1 cellular context compared by ENCODE assay signal in the genomic region with DNA sequence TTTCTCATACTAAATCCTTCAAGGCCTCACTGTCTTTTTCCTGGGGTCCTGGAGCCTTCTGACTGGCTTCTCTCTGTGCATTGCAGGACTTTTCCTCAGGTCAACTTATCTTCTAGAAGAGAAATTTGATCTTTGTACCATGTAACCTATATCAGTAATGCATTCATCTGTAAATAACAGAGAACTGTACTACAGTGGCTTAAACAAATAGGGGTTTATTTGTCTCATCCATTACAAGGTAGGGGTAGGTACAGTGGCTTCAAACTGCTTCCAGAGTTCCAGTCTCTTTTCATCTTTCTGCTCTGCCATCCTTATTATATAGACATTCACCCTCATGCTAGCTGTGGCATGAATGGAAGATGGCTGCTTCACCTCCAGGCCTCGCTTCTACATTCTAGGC.
TF ChIP-seq lines count a peak whose summit lies in the region.

No MANE protein-coding gene starts in this region.

TF ChIP-seq in HepG2, 621 proteins besides CTCF, POLR2A, EP300 and RAD21 (continued from another document and continues in another):
- TF ChIP-seq, protein P1, sequence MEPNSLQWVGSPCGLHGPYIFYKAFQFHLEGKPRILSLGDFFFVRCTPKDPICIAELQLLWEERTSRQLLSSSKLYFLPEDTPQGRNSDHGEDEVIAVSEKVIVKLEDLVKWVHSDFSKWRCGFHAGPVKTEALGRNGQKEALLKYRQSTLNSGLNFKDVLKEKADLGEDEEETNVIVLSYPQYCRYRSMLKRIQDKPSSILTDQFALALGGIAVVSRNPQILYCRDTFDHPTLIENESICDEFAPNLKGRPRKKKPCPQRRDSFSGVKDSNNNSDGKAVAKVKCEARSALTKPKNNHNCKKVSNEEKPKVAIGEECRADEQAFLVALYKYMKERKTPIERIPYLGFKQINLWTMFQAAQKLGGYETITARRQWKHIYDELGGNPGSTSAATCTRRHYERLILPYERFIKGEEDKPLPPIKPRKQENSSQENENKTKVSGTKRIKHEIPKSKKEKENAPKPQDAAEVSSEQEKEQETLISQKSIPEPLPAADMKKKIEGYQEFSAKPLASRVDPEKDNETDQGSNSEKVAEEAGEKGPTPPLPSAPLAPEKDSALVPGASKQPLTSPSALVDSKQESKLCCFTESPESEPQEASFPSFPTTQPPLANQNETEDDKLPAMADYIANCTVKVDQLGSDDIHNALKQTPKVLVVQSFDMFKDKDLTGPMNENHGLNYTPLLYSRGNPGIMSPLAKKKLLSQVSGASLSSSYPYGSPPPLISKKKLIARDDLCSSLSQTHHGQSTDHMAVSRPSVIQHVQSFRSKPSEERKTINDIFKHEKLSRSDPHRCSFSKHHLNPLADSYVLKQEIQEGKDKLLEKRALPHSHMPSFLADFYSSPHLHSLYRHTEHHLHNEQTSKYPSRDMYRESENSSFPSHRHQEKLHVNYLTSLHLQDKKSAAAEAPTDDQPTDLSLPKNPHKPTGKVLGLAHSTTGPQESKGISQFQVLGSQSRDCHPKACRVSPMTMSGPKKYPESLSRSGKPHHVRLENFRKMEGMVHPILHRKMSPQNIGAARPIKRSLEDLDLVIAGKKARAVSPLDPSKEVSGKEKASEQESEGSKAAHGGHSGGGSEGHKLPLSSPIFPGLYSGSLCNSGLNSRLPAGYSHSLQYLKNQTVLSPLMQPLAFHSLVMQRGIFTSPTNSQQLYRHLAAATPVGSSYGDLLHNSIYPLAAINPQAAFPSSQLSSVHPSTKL (CRISPR knock-in tag; IDR thresholded peaks at IDR 0.05): peak; percentile 81
- TF ChIP-seq RARG (CRISPR knock-in tag; IDR thresholded peaks at IDR 0.05; ENCODE audit: low read depth) (no peak), ZBTB20 (CRISPR knock-in tag; IDR thresholded peaks at IDR 0.05; ENCODE audit: borderline replicate concordance, low read depth) (peak; percentile 93; the same call in 1 of the 2 replicates), SAP130 (CRISPR knock-in tag; IDR thresholded peaks at IDR 0.05; ENCODE audit: low read depth) (peak; percentile 33; the same call in 1 of the 2 replicates), EHMT2 (IDR thresholded peaks at IDR 0.05; ENCODE audit: borderline replicate concordance, low read depth, low read length) (peak; percentile 34; the same call in 1 of the 2 replicates), ZNF780A (CRISPR knock-in tag; IDR thresholded peaks at IDR 0.05) (no peak), ISL2 (CRISPR knock-in tag; IDR thresholded peaks at IDR 0.05) (peak; percentile 90), NR2C2 (CRISPR knock-in tag; IDR thresholded peaks at IDR 0.05; ENCODE audit: borderline replicate concordance) (no peak), ZNF724P (CRISPR knock-in tag; IDR thresholded peaks at IDR 0.05; ENCODE audit: borderline replicate concordance) (no peak), MIXL1 (CRISPR knock-in tag; IDR thresholded peaks at IDR 0.05) (peak; percentile 70), ZNF616 (CRISPR knock-in tag; IDR thresholded peaks at IDR 0.05; ENCODE audit: low read depth) (no peak), TEAD2 (CRISPR knock-in tag; IDR thresholded peaks at IDR 0.05) (no peak), CCDC6 (CRISPR knock-in tag; IDR thresholded peaks at IDR 0.05) (no peak), ZNF672 (CRISPR knock-in tag; IDR thresholded peaks at IDR 0.05) (no peak), FOXA1 (IDR thresholded peaks at IDR 0.05) (0 out of 2 replicates have a peak, but pooled peaks have one; percentile 47), FOXA1 (CRISPR knock-in tag; IDR thresholded peaks at IDR 0.05) (peak; percentile 83), MED1 (CRISPR knock-in tag; IDR thresholded peaks at IDR 0.05) (peak; percentile 40; the same call in 1 of the 2 replicates), IRX3 (CRISPR knock-in tag; IDR thresholded peaks at IDR 0.05; ENCODE audit: borderline replicate concordance, low read depth) (no peak), ERF (CRISPR knock-in tag; IDR thresholded peaks at IDR 0.05) (no peak), ZNF619 (CRISPR knock-in tag; IDR thresholded peaks at IDR 0.05) (no peak), TAF1 (CRISPR knock-in tag; IDR thresholded peaks at IDR 0.05) (no peak), TCF12 (IDR thresholded peaks at IDR 0.05) (no peak), TCF12 (CRISPR knock-in tag; IDR thresholded peaks at IDR 0.05) (no peak), KAT8 (CRISPR knock-in tag; IDR thresholded peaks at IDR 0.05) (peak; percentile 50; the same call in 1 of the 2 replicates), POGZ (CRISPR knock-in tag; IDR thresholded peaks at IDR 0.05) (no peak), ZNF383 (CRISPR knock-in tag; IDR thresholded peaks at IDR 0.05; ENCODE audit: borderline replicate concordance) (no peak), FOXA3 (CRISPR knock-in tag; IDR thresholded peaks at IDR 0.05) (peak; percentile 86), ZNF776 (CRISPR knock-in tag; IDR thresholded peaks at IDR 0.05) (no peak), FOXM1 (CRISPR knock-in tag; IDR thresholded peaks at IDR 0.05) (no peak), SP5 (CRISPR knock-in tag; IDR thresholded peaks at IDR 0.05; ENCODE audit: borderline replicate concordance, low read depth) (no peak), GATAD2A (CRISPR knock-in tag; IDR thresholded peaks at IDR 0.05) (peak; percentile 76), GATA4 (IDR thresholded peaks at IDR 0.05; ENCODE audit: borderline replicate concordance, low read depth) (no peak)
- TF ChIP-seq, protein P2, sequence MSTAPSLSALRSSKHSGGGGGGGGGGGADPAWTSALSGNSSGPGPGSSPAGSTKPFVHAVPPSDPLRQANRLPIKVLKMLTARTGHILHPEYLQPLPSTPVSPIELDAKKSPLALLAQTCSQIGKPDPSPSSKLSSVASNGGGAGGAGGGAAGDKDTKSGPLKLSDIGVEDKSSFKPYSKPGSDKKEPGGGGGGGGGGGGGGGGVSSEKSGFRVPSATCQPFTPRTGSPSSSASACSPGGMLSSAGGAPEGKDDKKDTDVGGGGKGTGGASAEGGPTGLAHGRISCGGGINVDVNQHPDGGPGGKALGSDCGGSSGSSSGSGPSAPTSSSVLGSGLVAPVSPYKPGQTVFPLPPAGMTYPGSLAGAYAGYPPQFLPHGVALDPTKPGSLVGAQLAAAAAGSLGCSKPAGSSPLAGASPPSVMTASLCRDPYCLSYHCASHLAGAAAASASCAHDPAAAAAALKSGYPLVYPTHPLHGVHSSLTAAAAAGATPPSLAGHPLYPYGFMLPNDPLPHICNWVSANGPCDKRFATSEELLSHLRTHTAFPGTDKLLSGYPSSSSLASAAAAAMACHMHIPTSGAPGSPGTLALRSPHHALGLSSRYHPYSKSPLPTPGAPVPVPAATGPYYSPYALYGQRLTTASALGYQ (CRISPR knock-in tag; IDR thresholded peaks at IDR 0.05): 0 out of 2 replicates have a peak, but pooled peaks have one; percentile 40
- TF ChIP-seq, protein P3, sequence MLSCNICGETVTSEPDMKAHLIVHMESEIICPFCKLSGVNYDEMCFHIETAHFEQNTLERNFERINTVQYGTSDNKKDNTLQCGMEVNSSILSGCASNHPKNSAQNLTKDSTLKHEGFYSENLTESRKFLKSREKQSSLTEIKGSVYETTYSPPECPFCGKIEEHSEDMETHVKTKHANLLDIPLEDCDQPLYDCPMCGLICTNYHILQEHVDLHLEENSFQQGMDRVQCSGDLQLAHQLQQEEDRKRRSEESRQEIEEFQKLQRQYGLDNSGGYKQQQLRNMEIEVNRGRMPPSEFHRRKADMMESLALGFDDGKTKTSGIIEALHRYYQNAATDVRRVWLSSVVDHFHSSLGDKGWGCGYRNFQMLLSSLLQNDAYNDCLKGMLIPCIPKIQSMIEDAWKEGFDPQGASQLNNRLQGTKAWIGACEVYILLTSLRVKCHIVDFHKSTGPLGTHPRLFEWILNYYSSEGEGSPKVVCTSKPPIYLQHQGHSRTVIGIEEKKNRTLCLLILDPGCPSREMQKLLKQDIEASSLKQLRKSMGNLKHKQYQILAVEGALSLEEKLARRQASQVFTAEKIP (CRISPR knock-in tag; IDR thresholded peaks at IDR 0.05; ENCODE audit: borderline replicate concordance): no peak
- TF ChIP-seq, protein P4, sequence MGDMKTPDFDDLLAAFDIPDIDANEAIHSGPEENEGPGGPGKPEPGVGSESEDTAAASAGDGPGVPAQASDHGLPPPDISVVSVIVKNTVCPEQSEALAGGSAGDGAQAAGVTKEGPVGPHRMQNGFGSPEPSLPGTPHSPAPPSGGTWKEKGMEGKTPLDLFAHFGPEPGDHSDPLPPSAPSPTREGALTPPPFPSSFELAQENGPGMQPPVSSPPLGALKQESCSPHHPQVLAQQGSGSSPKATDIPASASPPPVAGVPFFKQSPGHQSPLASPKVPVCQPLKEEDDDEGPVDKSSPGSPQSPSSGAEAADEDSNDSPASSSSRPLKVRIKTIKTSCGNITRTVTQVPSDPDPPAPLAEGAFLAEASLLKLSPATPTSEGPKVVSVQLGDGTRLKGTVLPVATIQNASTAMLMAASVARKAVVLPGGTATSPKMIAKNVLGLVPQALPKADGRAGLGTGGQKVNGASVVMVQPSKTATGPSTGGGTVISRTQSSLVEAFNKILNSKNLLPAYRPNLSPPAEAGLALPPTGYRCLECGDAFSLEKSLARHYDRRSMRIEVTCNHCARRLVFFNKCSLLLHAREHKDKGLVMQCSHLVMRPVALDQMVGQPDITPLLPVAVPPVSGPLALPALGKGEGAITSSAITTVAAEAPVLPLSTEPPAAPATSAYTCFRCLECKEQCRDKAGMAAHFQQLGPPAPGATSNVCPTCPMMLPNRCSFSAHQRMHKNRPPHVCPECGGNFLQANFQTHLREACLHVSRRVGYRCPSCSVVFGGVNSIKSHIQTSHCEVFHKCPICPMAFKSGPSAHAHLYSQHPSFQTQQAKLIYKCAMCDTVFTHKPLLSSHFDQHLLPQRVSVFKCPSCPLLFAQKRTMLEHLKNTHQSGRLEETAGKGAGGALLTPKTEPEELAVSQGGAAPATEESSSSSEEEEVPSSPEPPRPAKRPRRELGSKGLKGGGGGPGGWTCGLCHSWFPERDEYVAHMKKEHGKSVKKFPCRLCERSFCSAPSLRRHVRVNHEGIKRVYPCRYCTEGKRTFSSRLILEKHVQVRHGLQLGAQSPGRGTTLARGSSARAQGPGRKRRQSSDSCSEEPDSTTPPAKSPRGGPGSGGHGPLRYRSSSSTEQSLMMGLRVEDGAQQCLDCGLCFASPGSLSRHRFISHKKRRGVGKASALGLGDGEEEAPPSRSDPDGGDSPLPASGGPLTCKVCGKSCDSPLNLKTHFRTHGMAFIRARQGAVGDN (CRISPR knock-in tag; IDR thresholded peaks at IDR 0.05): no peak
- TF ChIP-seq, protein P5, sequence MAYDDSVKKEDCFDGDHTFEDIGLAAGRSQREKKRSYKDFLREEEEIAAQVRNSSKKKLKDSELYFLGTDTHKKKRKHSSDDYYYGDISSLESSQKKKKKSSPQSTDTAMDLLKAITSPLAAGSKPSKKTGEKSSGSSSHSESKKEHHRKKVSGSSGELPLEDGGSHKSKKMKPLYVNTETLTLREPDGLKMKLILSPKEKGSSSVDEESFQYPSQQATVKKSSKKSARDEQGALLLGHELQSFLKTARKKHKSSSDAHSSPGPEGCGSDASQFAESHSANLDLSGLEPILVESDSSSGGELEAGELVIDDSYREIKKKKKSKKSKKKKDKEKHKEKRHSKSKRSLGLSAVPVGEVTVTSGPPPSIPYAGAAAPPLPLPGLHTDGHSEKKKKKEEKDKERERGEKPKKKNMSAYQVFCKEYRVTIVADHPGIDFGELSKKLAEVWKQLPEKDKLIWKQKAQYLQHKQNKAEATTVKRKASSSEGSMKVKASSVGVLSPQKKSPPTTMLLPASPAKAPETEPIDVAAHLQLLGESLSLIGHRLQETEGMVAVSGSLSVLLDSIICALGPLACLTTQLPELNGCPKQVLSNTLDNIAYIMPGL (CRISPR knock-in tag; IDR thresholded peaks at IDR 0.05; ENCODE audit: borderline replicate concordance in 1 of 2, low read depth in 1 of 2): no peak
- TF ChIP-seq, protein P6, sequence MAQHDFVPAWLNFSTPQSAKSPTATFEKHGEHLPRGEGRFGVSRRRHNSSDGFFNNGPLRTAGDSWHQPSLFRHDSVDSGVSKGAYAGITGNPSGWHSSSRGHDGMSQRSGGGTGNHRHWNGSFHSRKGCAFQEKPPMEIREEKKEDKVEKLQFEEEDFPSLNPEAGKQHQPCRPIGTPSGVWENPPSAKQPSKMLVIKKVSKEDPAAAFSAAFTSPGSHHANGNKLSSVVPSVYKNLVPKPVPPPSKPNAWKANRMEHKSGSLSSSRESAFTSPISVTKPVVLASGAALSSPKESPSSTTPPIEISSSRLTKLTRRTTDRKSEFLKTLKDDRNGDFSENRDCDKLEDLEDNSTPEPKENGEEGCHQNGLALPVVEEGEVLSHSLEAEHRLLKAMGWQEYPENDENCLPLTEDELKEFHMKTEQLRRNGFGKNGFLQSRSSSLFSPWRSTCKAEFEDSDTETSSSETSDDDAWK (CRISPR knock-in tag; IDR thresholded peaks at IDR 0.05): no peak
- TF ChIP-seq, protein P7, sequence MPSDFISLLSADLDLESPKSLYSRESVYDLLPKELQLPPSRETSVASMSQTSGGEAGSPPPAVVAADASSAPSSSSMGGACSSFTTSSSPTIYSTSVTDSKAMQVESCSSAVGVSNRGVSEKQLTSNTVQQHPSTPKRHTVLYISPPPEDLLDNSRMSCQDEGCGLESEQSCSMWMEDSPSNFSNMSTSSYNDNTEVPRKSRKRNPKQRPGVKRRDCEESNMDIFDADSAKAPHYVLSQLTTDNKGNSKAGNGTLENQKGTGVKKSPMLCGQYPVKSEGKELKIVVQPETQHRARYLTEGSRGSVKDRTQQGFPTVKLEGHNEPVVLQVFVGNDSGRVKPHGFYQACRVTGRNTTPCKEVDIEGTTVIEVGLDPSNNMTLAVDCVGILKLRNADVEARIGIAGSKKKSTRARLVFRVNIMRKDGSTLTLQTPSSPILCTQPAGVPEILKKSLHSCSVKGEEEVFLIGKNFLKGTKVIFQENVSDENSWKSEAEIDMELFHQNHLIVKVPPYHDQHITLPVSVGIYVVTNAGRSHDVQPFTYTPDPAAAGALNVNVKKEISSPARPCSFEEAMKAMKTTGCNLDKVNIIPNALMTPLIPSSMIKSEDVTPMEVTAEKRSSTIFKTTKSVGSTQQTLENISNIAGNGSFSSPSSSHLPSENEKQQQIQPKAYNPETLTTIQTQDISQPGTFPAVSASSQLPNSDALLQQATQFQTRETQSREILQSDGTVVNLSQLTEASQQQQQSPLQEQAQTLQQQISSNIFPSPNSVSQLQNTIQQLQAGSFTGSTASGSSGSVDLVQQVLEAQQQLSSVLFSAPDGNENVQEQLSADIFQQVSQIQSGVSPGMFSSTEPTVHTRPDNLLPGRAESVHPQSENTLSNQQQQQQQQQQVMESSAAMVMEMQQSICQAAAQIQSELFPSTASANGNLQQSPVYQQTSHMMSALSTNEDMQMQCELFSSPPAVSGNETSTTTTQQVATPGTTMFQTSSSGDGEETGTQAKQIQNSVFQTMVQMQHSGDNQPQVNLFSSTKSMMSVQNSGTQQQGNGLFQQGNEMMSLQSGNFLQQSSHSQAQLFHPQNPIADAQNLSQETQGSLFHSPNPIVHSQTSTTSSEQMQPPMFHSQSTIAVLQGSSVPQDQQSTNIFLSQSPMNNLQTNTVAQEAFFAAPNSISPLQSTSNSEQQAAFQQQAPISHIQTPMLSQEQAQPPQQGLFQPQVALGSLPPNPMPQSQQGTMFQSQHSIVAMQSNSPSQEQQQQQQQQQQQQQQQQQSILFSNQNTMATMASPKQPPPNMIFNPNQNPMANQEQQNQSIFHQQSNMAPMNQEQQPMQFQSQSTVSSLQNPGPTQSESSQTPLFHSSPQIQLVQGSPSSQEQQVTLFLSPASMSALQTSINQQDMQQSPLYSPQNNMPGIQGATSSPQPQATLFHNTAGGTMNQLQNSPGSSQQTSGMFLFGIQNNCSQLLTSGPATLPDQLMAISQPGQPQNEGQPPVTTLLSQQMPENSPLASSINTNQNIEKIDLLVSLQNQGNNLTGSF (CRISPR knock-in tag; IDR thresholded peaks at IDR 0.05): no peak
- TF ChIP-seq, protein P8, sequence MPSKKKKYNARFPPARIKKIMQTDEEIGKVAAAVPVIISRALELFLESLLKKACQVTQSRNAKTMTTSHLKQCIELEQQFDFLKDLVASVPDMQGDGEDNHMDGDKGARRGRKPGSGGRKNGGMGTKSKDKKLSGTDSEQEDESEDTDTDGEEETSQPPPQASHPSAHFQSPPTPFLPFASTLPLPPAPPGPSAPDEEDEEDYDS (CRISPR knock-in tag; IDR thresholded peaks at IDR 0.05): no peak
